2 cellular contexts compared by ENCODE assay signal in the genomic region with DNA sequence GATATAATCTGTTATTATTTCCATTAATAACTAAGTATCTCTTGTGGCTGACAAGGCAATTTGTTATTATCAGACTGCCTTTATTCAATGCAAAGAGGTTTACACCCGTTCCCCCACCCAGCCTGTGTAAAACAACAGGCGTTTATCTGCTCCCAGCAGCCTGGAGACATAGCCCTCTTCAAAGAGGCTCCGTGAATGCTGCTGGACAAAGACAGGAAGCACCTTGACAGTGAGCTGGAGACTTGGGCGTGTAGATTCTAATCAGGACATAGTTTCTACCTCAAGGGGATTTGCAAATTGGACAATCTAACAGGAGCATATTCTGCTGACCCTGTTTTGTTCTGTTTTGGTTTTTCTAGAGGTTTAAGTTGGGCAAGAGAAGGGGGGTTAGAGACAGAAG.
TF ChIP-seq lines count a peak whose summit lies in the region.

No MANE protein-coding gene starts in this region.

TF ChIP-seq in SK-N-SH, 30 proteins besides CTCF, POLR2A, EP300 and RAD21 (continued from another document):
- TF ChIP-seq, protein P1, sequence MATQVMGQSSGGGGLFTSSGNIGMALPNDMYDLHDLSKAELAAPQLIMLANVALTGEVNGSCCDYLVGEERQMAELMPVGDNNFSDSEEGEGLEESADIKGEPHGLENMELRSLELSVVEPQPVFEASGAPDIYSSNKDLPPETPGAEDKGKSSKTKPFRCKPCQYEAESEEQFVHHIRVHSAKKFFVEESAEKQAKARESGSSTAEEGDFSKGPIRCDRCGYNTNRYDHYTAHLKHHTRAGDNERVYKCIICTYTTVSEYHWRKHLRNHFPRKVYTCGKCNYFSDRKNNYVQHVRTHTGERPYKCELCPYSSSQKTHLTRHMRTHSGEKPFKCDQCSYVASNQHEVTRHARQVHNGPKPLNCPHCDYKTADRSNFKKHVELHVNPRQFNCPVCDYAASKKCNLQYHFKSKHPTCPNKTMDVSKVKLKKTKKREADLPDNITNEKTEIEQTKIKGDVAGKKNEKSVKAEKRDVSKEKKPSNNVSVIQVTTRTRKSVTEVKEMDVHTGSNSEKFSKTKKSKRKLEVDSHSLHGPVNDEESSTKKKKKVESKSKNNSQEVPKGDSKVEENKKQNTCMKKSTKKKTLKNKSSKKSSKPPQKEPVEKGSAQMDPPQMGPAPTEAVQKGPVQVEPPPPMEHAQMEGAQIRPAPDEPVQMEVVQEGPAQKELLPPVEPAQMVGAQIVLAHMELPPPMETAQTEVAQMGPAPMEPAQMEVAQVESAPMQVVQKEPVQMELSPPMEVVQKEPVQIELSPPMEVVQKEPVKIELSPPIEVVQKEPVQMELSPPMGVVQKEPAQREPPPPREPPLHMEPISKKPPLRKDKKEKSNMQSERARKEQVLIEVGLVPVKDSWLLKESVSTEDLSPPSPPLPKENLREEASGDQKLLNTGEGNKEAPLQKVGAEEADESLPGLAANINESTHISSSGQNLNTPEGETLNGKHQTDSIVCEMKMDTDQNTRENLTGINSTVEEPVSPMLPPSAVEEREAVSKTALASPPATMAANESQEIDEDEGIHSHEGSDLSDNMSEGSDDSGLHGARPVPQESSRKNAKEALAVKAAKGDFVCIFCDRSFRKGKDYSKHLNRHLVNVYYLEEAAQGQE (IDR thresholded peaks at IDR 0.05; ENCODE audit: low read depth, low read length), result no peak
- TF ChIP-seq, protein P2, sequence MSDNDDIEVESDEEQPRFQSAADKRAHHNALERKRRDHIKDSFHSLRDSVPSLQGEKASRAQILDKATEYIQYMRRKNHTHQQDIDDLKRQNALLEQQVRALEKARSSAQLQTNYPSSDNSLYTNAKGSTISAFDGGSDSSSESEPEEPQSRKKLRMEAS (IDR thresholded peaks at IDR 0.05; ENCODE audit: low read depth), result no peak

TF ChIP-seq in SK-N-SH treated with all-trans-retinoic acid at 6 μM for 48 hours, 23 proteins besides CTCF, POLR2A, EP300 and RAD21 (continued from another document):
- TF ChIP-seq ARNTL (CRISPR knock-in tag; IDR thresholded peaks at IDR 0.05; ENCODE audit: borderline replicate concordance, low read depth), result no peak
- no peak for TF ChIP-seq ZNF565 (CRISPR knock-in tag; conservative IDR thresholded peaks at IDR 0.05; ENCODE audit: low read depth)
- no peak for TF ChIP-seq TOX (CRISPR knock-in tag; IDR thresholded peaks at IDR 0.05; ENCODE audit: borderline replicate concordance)
- no peak for TF ChIP-seq SNAI2 (CRISPR knock-in tag; IDR thresholded peaks at IDR 0.05)
- TF ChIP-seq ESRRG (CRISPR knock-in tag; IDR thresholded peaks at IDR 0.05), result no peak
- TF ChIP-seq ZNF8 (CRISPR knock-in tag; IDR thresholded peaks at IDR 0.05), result no peak
- no peak for TF ChIP-seq BACH2 (CRISPR knock-in tag; IDR thresholded peaks at IDR 0.05; ENCODE audit: borderline replicate concordance)
- TF ChIP-seq, protein P3, sequence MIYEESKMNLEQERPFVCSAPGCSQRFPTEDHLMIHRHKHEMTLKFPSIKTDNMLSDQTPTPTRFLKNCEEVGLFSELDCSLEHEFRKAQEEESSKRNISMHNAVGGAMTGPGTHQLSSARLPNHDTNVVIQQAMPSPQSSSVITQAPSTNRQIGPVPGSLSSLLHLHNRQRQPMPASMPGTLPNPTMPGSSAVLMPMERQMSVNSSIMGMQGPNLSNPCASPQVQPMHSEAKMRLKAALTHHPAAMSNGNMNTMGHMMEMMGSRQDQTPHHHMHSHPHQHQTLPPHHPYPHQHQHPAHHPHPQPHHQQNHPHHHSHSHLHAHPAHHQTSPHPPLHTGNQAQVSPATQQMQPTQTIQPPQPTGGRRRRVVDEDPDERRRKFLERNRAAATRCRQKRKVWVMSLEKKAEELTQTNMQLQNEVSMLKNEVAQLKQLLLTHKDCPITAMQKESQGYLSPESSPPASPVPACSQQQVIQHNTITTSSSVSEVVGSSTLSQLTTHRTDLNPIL (CRISPR knock-in tag; IDR thresholded peaks at IDR 0.05; ENCODE audit: low read depth), result no peak
- TF ChIP-seq ZC3H10 (CRISPR knock-in tag; IDR thresholded peaks at IDR 0.05), result no peak
- no peak for TF ChIP-seq TCF4 (CRISPR knock-in tag; IDR thresholded peaks at IDR 0.05; ENCODE audit: borderline replicate concordance)
- TF ChIP-seq, protein P4, sequence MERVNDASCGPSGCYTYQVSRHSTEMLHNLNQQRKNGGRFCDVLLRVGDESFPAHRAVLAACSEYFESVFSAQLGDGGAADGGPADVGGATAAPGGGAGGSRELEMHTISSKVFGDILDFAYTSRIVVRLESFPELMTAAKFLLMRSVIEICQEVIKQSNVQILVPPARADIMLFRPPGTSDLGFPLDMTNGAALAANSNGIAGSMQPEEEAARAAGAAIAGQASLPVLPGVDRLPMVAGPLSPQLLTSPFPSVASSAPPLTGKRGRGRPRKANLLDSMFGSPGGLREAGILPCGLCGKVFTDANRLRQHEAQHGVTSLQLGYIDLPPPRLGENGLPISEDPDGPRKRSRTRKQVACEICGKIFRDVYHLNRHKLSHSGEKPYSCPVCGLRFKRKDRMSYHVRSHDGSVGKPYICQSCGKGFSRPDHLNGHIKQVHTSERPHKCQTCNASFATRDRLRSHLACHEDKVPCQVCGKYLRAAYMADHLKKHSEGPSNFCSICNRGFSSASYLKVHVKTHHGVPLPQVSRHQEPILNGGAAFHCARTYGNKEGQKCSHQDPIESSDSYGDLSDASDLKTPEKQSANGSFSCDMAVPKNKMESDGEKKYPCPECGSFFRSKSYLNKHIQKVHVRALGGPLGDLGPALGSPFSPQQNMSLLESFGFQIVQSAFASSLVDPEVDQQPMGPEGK (CRISPR knock-in tag; IDR thresholded peaks at IDR 0.05; ENCODE audit: borderline replicate concordance), result no peak
